Comparison of ENCODE assay signal across 8 cellular contexts in the genomic region with DNA sequence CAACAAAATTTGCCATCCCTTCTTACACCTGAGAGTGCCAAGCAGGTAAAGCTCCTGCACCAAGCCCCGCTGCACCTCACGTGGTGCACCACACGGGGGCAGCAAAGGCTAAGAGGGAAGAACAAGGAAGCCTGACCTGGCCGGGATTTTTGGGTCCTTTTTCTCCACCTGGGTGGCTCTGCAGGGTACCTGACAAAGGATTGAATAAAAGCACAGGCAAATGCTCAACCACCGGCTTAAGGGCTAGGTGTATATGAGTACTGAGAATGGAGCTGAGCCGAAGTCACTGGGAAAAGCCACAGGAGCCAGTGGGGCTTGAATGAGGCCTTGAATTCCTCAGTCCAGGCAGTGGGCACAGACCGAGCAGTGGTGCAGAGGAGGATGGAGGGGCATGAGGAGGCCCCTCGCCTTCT. TPM values are rescaled to one million over a fixed set of nuclear protein-coding genes. Genes with fewer than 3 reads are reported as not detected.
DNase-seq lines count a peak whose midpoint lies in the region; ATAC-seq and TF ChIP-seq lines count a peak whose summit lies in the region.

No MANE protein-coding gene starts in this region.

- peak; percentile 94 for TF ChIP-seq CTCF in endothelial cell (IDR thresholded peaks at IDR 0.05; ENCODE audit: unreplicated experiment)

- H3K36me3 Mint-ChIP-seq in endothelial cell (ENCODE audit: low read depth, unreplicated experiment): no peaks in the 10 kb centered on the region

- H3K4me1 Mint-ChIP-seq in endothelial cell (ENCODE audit: unreplicated experiment): peaks cover 21% of the 10 kb centered on the region

- peaks cover 6% of the 10 kb centered on the region for H3K27me3 Mint-ChIP-seq in endothelial cell (ENCODE audit: unreplicated experiment)

- no peak overlapping the region for H3K27ac Mint-ChIP-seq in endothelial cell (ENCODE audit: unreplicated experiment)

- peak; percentile 74 for DNase-seq in D341Med (ENCODE audit: low spot score)
- DNase-seq in NCI-H526 (lab: John Stamatoyannopoulos, UW): peak; percentile 80 to 91
- DNase-seq in activated CD8-positive, alpha-beta memory T cell treated with anti-CD3 and anti-CD28 coated beads for 4 hours (ENCODE audit: low read depth in 2 of 2): peak; percentile 2 to 5
- peak; percentile 87 for DNase-seq in endothelial cell (ENCODE audit: low spot score)
- peak; percentile 67 for DNase-seq in mucosa of gallbladder (ENCODE audit: low spot score)
- peak; percentile 84 for DNase-seq in stimulated activated naive CD8-positive, alpha-beta T cell treated with anti-CD3 and anti-CD28 coated beads, Interleukin-15, Interleukin-2, amounts not matched to agents 100 U/mL and 50 U/mL, for 24 hours
- no peak for DNase-seq in KG1 (lab: John Stamatoyannopoulos, UW)

- no peak overlapping the region for H3K4me3 Mint-ChIP-seq in endothelial cell (ENCODE audit: unreplicated experiment)

- ATAC-seq in HG02870 (IDR thresholded peaks at IDR 0.05; ENCODE audit: unreplicated experiment): peak; percentile 40
- ATAC-seq in stimulated activated naive CD8-positive, alpha-beta T cell treated with anti-CD3 and anti-CD28 coated beads, Interleukin-15, Interleukin-2, amounts not matched to agents 100 U/mL and 50 U/mL, for 24 hours: no peak

- no peaks in the 10 kb centered on the region for H3K9me3 Mint-ChIP-seq in endothelial cell (ENCODE audit: unreplicated experiment)

RNA-seq across cellular contexts. Expression of a gene that starts 36.4 kb away (rescaled TPM):
- total RNA-seq in endothelial cell (ENCODE audit: unreplicated experiment): 13.3 TPM
- 2.9 TPM for total RNA-seq in mucosa of gallbladder
